ENCODE assay signal across 21 cellular contexts in genomic region chr6:41597246-41598000, GRCh38. TPM values are rescaled to one million over a fixed set of nuclear protein-coding genes. Genes with fewer than 3 reads are reported as not detected.
DNase-seq lines count a peak whose midpoint lies in the region; ATAC-seq, FAIRE-seq and TF ChIP-seq lines count a peak whose summit lies in the region.
"Had no signal": no experiment of that assay in that cellular context is flagged by ENCODE, and none has a peak within 500 bp of the region (broad histone marks: within the 10 kb centered on the region; RNA-seq: fewer than 3 reads in every experiment).

No MANE protein-coding gene starts in this region.

- H3K27ac Mint-ChIP-seq in activated T-cell treated with anti-CD3 and anti-CD28 coated beads, Interleukin-2, amount 50 U/mL, for 24 hours: no peak overlapping the region
- no peak overlapping the region for H3K27ac Mint-ChIP-seq in T-helper 17 cell
- peak overlapping the region; percentile 56 for H3K27ac Mint-ChIP-seq in stimulated activated naive B cell treated with anti-CD40 and anti-IgM and Interleukin-4, amounts not matched to agents 10 μg/mL and 1 μg/mL and 100 μg/mL, for 72 hours

- TF ChIP-seq CTCF in HepG2 (CRISPR knock-in tag; IDR thresholded peaks at IDR 0.05) (no peak), coronary artery (IDR thresholded peaks at IDR 0.05) (no peak)

- no peaks in the 10 kb centered on the region for H3K79me2 ChIP-seq in HepG2 (ENCODE audit: insufficient read depth, low read length)

- H3K4me1 Mint-ChIP-seq in activated T-cell treated with anti-CD3 and anti-CD28 coated beads, Interleukin-2, amount 50 U/mL, for 24 hours (ENCODE audit: low read depth): no peaks in the 10 kb centered on the region
- peaks cover under 1% of the 10 kb centered on the region for H3K4me1 Mint-ChIP-seq in T-helper 17 cell
- peaks cover 0 to 2% of the 10 kb centered on the region in 2 donors for H3K4me1 Mint-ChIP-seq in stimulated activated naive B cell treated with anti-CD40 and anti-IgM and Interleukin-4, amounts not matched to agents 10 μg/mL and 1 μg/mL and 100 μg/mL, for 72 hours

- H3K4me3 Mint-ChIP-seq in activated T-cell treated with anti-CD3 and anti-CD28 coated beads, Interleukin-2, amount 50 U/mL, for 24 hours: no peak overlapping the region
- H3K4me3 Mint-ChIP-seq in T-helper 17 cell: peak overlapping the region; percentile 7
- no peak overlapping the region for H3K4me3 Mint-ChIP-seq in stimulated activated naive B cell treated with anti-CD40 and anti-IgM and Interleukin-4, amounts not matched to agents 10 μg/mL and 1 μg/mL and 100 μg/mL, for 72 hours
- H3K4me3 Mint-ChIP-seq: CD14-positive monocyte had no signal

- peak; percentile 22 for DNase-seq in activated T-cell treated with anti-CD3 and anti-CD28 coated beads, Interleukin-2, amount 50 U/mL, for 24 hours
- no peak for DNase-seq in activated T-cell treated with anti-CD3 and anti-CD28 coated beads, Interleukin-2, amount 50 U/mL, for 1 hour
- no peak for DNase-seq in T-helper 17 cell
- DNase-seq in HepG2 (ENCODE audit: low spot score): no peak
- DNase-seq in stimulated activated naive B cell treated with anti-CD40 and anti-IgM and Interleukin-4, amounts not matched to agents 10 μg/mL and 1 μg/mL and 100 μg/mL, for 72 hours: no peak
- no peak for DNase-seq in coronary artery (ENCODE audit: low spot score)
- DNase-seq in NOMO-1 (lab: John Stamatoyannopoulos, UW; ENCODE audit: unreplicated experiment in 2 of 2): no peak
- no peak for DNase-seq in NCI-H2196 (lab: John Stamatoyannopoulos, UW; ENCODE audit: unreplicated experiment)
- DNase-seq: 8988T, DMS79 treated with DMSO at 0.1 percent for 48 hours, IMR-90, Kasumi-1, MM.1S, NCI-H1092, NCI-H1436 treated with DMSO at 0.1 percent for 48 hours, NCI-H2029, NCI-H2171 treated with DMSO at 0.1 percent for 48 hours, NCI-H446 treated with DMSO at 0.1 percent for 48 hours had no signal

- H3K4me1 ChIP-seq in HepG2 (ENCODE audit: insufficient read depth, low read length): peaks cover 1% of the 10 kb centered on the region; the same call in 1 of the 2 replicates

- H3K36me3 Mint-ChIP-seq in activated T-cell treated with anti-CD3 and anti-CD28 coated beads, Interleukin-2, amount 50 U/mL, for 24 hours (ENCODE audit: low read depth): peaks cover 29% of the 10 kb centered on the region
- peaks cover 3% of the 10 kb centered on the region for H3K36me3 Mint-ChIP-seq in T-helper 17 cell (ENCODE audit: low read depth)
- H3K36me3 Mint-ChIP-seq in stimulated activated naive B cell treated with anti-CD40 and anti-IgM and Interleukin-4, amounts not matched to agents 10 μg/mL and 1 μg/mL and 100 μg/mL, for 72 hours: peaks cover 40 to 60% of the 10 kb centered on the region in 2 donors

- CTCF ChIA-PET in HepG2 (lab: Yijun Ruan, JAX; ENCODE audit: low intra/inter-chr PET ratio, low total read pairs): no interaction called here

- intact Hi-C loops in HepG2 (cut with micrococcal nuclease; ENCODE audit: unreplicated experiment): no loop called here

- 98% methylated on average over 13 of the region's 19 CpGs for WGBS in HepG2 (ENCODE audit: low lambda C conversion rate)

- in situ Hi-C loops in HepG2 (cut with HindIII; ENCODE audit: extremely low pct_ligation_motif_present, low pct_unique_long_range_greater_than_20kb): no loop called here

- POLR2A ChIA-PET in HepG2 (lab: Yijun Ruan, JAX): interaction anchor here (0.6 to 1.7 kb wide), 2 partner anchors 78 to 95 kb away, joined by 3 to 4 read pairs; no protein-coding TSS in a partner anchor

- H3K36me3 ChIP-seq in HepG2 (replicated peaks in 1 of 2; ENCODE audit: control insufficient read depth in 1 of 2, insufficient read depth in 2 of 2, low read length in 2 of 2): peaks cover 35 to 55% of the 10 kb centered on the region in 2 experiments

- FAIRE-seq in HepG2 (lab: Jason Lieb, UNC): no peak
- FAIRE-seq: H54 had no signal

- no peak overlapping the region for H3K4me2 ChIP-seq in HepG2 (ENCODE audit: low read depth, low read length)

- no peak overlapping the region for H2AFZ ChIP-seq in HepG2 (ENCODE audit: low read length)

- TF ChIP-seq RAD21 in HepG2 (CRISPR knock-in tag; IDR thresholded peaks at IDR 0.05): no peak

- H3K9me3 ChIP-seq in T-helper 17 cell (ENCODE audit: control insufficient read depth, low read length, poor library complexity, severe bottlenecking): no peaks in the 10 kb centered on the region
- no peaks in the 10 kb centered on the region for H3K9me3 ChIP-seq in HepG2 (ENCODE audit: low read length)

- peaks cover 3% of the 10 kb centered on the region; the same call in 1 of the 2 replicates for H4K20me1 ChIP-seq in HepG2 (ENCODE audit: insufficient read depth, low read length)

- no peak overlapping the region for H3K9ac ChIP-seq in HepG2 (ENCODE audit: insufficient read depth, low read depth, low read length)

- no peak overlapping the region for H3K27ac ChIP-seq in HepG2 (ENCODE audit: extremely low read length, insufficient read depth, low read length)
- H3K27ac ChIP-seq in coronary artery: no peak overlapping the region
- H3K27ac ChIP-seq: HL-60 had no signal

- H3K27me3 Mint-ChIP-seq in activated T-cell treated with anti-CD3 and anti-CD28 coated beads, Interleukin-2, amount 50 U/mL, for 24 hours: peaks cover under 1% of the 10 kb centered on the region
- H3K27me3 Mint-ChIP-seq in T-helper 17 cell: no peaks in the 10 kb centered on the region
- H3K27me3 Mint-ChIP-seq in stimulated activated naive B cell treated with anti-CD40 and anti-IgM and Interleukin-4, amounts not matched to agents 10 μg/mL and 1 μg/mL and 100 μg/mL, for 72 hours: no peaks in the 10 kb centered on the region

- 0 out of 4 replicates have a peak, but pooled peaks of 1 of the 2 experiments have one; percentile 16 for TF ChIP-seq POLR2A in HepG2 (IDR thresholded peaks at IDR 0.05; ENCODE audit: insufficient read depth in 1 of 2, low read depth in 2 of 2, low read length in 2 of 2)

- H3K4me3 ChIP-seq in HepG2 (replicated peaks in 1 of 3; ENCODE audit: insufficient read depth in 1 of 3, low read depth in 2 of 3, low read length in 3 of 3): no peak overlapping the region
- no peak overlapping the region for H3K4me3 ChIP-seq in coronary artery

- TF ChIP-seq EP300 in HepG2 (IDR thresholded peaks at IDR 0.05; ENCODE audit: low read depth in 2 of 2, low read length in 2 of 2): no peak
- TF ChIP-seq EP300 in HepG2 (CRISPR knock-in tag; IDR thresholded peaks at IDR 0.05; ENCODE audit: borderline replicate concordance): no peak

- no peaks in the 10 kb centered on the region for H3K9me3 Mint-ChIP-seq in activated T-cell treated with anti-CD3 and anti-CD28 coated beads, Interleukin-2, amount 50 U/mL, for 24 hours
- H3K9me3 Mint-ChIP-seq in stimulated activated naive B cell treated with anti-CD40 and anti-IgM and Interleukin-4, amounts not matched to agents 10 μg/mL and 1 μg/mL and 100 μg/mL, for 72 hours: no peaks in the 10 kb centered on the region
- H3K9me3 Mint-ChIP-seq: CD14-positive monocyte had no signal

- H3K27me3 ChIP-seq in HepG2 (ENCODE audit: control insufficient read depth in 1 of 2, insufficient read depth in 2 of 2, low read length in 2 of 2): no peaks in the 10 kb centered on the region

- ATAC-seq in T-helper 17 cell: no peak
- ATAC-seq in HepG2: peak; percentile 4; the same call in 1 of the 3 replicates
- no peak for ATAC-seq in stimulated activated naive B cell treated with anti-CD40 and anti-IgM and Interleukin-4, amounts not matched to agents 10 μg/mL and 1 μg/mL and 100 μg/mL, for 72 hours (replicated peaks)

- BruUV-seq in HepG2 (replicated peaks; lab: Mats Ljungman, UMichigan): no TSS peak

RNA-seq across cellular contexts. Expression of gene MDFI, which starts 40.8 kb away (rescaled TPM):
- total RNA-seq in T-helper 17 cell (not detected), HepG2 (2016; rRNA removed; fragmentation: Illumina TruSeq; extraction: Trizol) (not detected in 2 replicates)
- total RNA-seq in HepG2 (2016; cell fraction: cytosol; rRNA removed; fragmentation: Illumina TruSeq; extraction: Trizol; ENCODE audit: low read depth): not detected in 2 replicates
- total RNA-seq in HepG2 (2016; cell fraction: insoluble cytoplasmic fraction; rRNA removed; fragmentation: Illumina TruSeq; extraction: Trizol): not detected in 2 replicates
- not detected in 2 replicates for total RNA-seq in HepG2 (2016; cell fraction: membrane; rRNA removed; fragmentation: Illumina TruSeq; extraction: Trizol)
- total RNA-seq in HepG2 (2016; cell fraction: nucleus; rRNA removed; fragmentation: Illumina TruSeq; extraction: Trizol): not detected in 2 replicates
- 0.28 and 0.30 TPM in 2 replicates for polyA plus RNA-seq in HepG2 (2011; rRNA removed)
- polyA plus RNA-seq in HepG2 (2011; cell fraction: cytosol; rRNA removed): 0.38 and 0.42 TPM in 2 replicates
- 0.23 and 0.29 TPM in 2 replicates for polyA plus RNA-seq in HepG2 (2011; cell fraction: nucleus; rRNA removed)
- 0.19 TPM in 1 of 2 replicates, not detected in the other for polyA plus RNA-seq in HepG2 (2012)
- 0.57 TPM in 1 of 2 replicates, not detected in the other for polyA plus RNA-seq in HepG2 (2016; cell fraction: cytosol; fragmentation: Illumina TruSeq; extraction: Trizol; ENCODE audit: low read depth)
- not detected in 2 replicates for polyA plus RNA-seq in HepG2 (2016; cell fraction: insoluble cytoplasmic fraction; fragmentation: Illumina TruSeq; extraction: Trizol; ENCODE audit: low read depth)
- polyA plus RNA-seq in HepG2 (2016; cell fraction: membrane; fragmentation: Illumina TruSeq; extraction: Trizol; ENCODE audit: low read depth): not detected in 2 replicates
- polyA plus RNA-seq in HepG2 (2016; cell fraction: nucleus; fragmentation: Illumina TruSeq; extraction: Trizol; ENCODE audit: insufficient read depth, low read depth): not detected in 2 replicates
- polyA minus RNA-seq in HepG2 (2011; rRNA and poly(A)+ RNA removed; ENCODE audit: low replicate concordance): 0.18 TPM in 1 of 2 replicates, not detected in the other
- polyA minus RNA-seq in HepG2 (2011; cell fraction: cytosol; rRNA and poly(A)+ RNA removed): not detected in 2 replicates
- not detected in 2 replicates for polyA minus RNA-seq in HepG2 (2011; cell fraction: nucleus; rRNA and poly(A)+ RNA removed)
- polyA plus RNA-seq: CD14-positive monocyte had no signal

RNA-seq across cellular contexts. Expression of gene FOXP4, which starts 51.2 kb away (rescaled TPM):
- 10 to 100 TPM in 1 of 2 donors, 1 to 10 TPM in 1; 7.5 to 10.6 TPM for total RNA-seq in T-helper 17 cell
- total RNA-seq in HepG2 (2016; rRNA removed; fragmentation: Illumina TruSeq; extraction: Trizol): 11.0 TPM in 2 replicates
- 2.8 and 3.0 TPM in 2 replicates for total RNA-seq in HepG2 (2016; cell fraction: cytosol; rRNA removed; fragmentation: Illumina TruSeq; extraction: Trizol; ENCODE audit: low read depth)
- total RNA-seq in HepG2 (2016; cell fraction: insoluble cytoplasmic fraction; rRNA removed; fragmentation: Illumina TruSeq; extraction: Trizol): 9.5 and 11.3 TPM in 2 replicates
- total RNA-seq in HepG2 (2016; cell fraction: membrane; rRNA removed; fragmentation: Illumina TruSeq; extraction: Trizol): 15.4 and 15.8 TPM in 2 replicates
- 14.9 TPM in 2 replicates for total RNA-seq in HepG2 (2016; cell fraction: nucleus; rRNA removed; fragmentation: Illumina TruSeq; extraction: Trizol)
- polyA plus RNA-seq in HepG2 (2011; rRNA removed): 12.4 and 15.9 TPM in 2 replicates
- polyA plus RNA-seq in HepG2 (2011; cell fraction: cytosol; rRNA removed): 6.6 and 10.1 TPM in 2 replicates
- 47.8 and 59.4 TPM in 2 replicates for polyA plus RNA-seq in HepG2 (2011; cell fraction: nucleus; rRNA removed)
- 53.6 and 69.1 TPM in 2 replicates for polyA plus RNA-seq in HepG2 (2012)
- polyA plus RNA-seq in HepG2 (2016; cell fraction: cytosol; fragmentation: Illumina TruSeq; extraction: Trizol; ENCODE audit: low read depth): 10.9 and 11.7 TPM in 2 replicates
- 37.6 and 56.8 TPM in 2 replicates for polyA plus RNA-seq in HepG2 (2016; cell fraction: insoluble cytoplasmic fraction; fragmentation: Illumina TruSeq; extraction: Trizol; ENCODE audit: low read depth)
- polyA plus RNA-seq in HepG2 (2016; cell fraction: membrane; fragmentation: Illumina TruSeq; extraction: Trizol; ENCODE audit: low read depth): 44.1 and 44.7 TPM in 2 replicates
- 75.1 and 80.7 TPM in 2 replicates for polyA plus RNA-seq in HepG2 (2016; cell fraction: nucleus; fragmentation: Illumina TruSeq; extraction: Trizol; ENCODE audit: insufficient read depth, low read depth)
- polyA minus RNA-seq in HepG2 (2011; rRNA and poly(A)+ RNA removed; ENCODE audit: low replicate concordance): 3.3 and 26.4 TPM in 2 replicates
- polyA minus RNA-seq in HepG2 (2011; cell fraction: cytosol; rRNA and poly(A)+ RNA removed): 29.5 and 30.0 TPM in 2 replicates
- polyA minus RNA-seq in HepG2 (2011; cell fraction: nucleus; rRNA and poly(A)+ RNA removed): 15.2 and 15.5 TPM in 2 replicates
